Comparison of ENCODE assay signal across 12 cellular contexts in genomic region chr2:53896864-53897263, GRCh38. TPM values are rescaled to one million over a fixed set of nuclear protein-coding genes. Genes with fewer than 3 reads are reported as not detected.
DNase-seq lines count a peak whose midpoint lies in the region; FAIRE-seq and TF ChIP-seq lines count a peak whose summit lies in the region.
"Had no signal": no experiment of that assay in that cellular context is flagged by ENCODE, and none has a peak within 500 bp of the region (broad histone marks: within the 10 kb centered on the region; RNA-seq: fewer than 3 reads in every experiment).

No MANE protein-coding gene starts in this region.

- DNase-seq in ELR (ENCODE audit: low read depth) (peak; percentile 86), RCC 7860 (ENCODE audit: low spot score) (peak; percentile 36), fibroblast of peridontal ligament (ENCODE audit: extremely low read depth) (peak; percentile 68), renal cortical epithelial cell (ENCODE audit: low read depth) (peak; percentile 91), HEK293T (ENCODE audit: extremely low spot score) (no peak), NCI-H82 treated with DMSO at 0.1 percent for 48 hours (lab: John Stamatoyannopoulos, UW; ENCODE audit: unreplicated experiment) (no peak), GDM1 (lab: John Stamatoyannopoulos, UW) (no peak)
- DNase-seq: activated CD8-positive, alpha-beta memory T cell treated with anti-CD3 and anti-CD28 coated beads for 24 hours; H7; stimulated activated naive B cell treated with anti-CD40 and anti-IgM and Interleukin-4, amounts not matched to agents 10 μg/mL and 1 μg/mL and 100 μg/mL, for 72 hours; T-cell had no signal

- POLR2A ChIA-PET in HEK293T (lab: Yijun Ruan, JAX) = no interaction called here

- FAIRE-seq in RCC 7860 (lab: Jason Lieb, UNC) = peak; percentile 5
- FAIRE-seq: G401.6 had no signal

- CTCF ChIA-PET in HEK293T (lab: Yijun Ruan, JAX) = no interaction called here

TF ChIP-seq in HEK293T, 16 proteins besides CTCF, POLR2A, EP300 and RAD21:
- TF ChIP-seq ARNT (IDR thresholded peaks at IDR 0.05) = no peak
- TF ChIP-seq ELF4 (IDR thresholded peaks at IDR 0.05) = no peak
- no peak for TF ChIP-seq TARDBP (IDR thresholded peaks at IDR 0.05)
- TF ChIP-seq FOXA1 (IDR thresholded peaks at IDR 0.05) = no peak
- no peak for TF ChIP-seq FOXK2 (IDR thresholded peaks at IDR 0.05)
- no peak for TF ChIP-seq PKNOX1 (IDR thresholded peaks at IDR 0.05)
- TF ChIP-seq SUZ12 (IDR thresholded peaks at IDR 0.05) = no peak
- TF ChIP-seq ZNF384 (IDR thresholded peaks at IDR 0.05) = no peak
TF ChIP-seq in HEK293T: peak in this region for 0.

RNA-seq across cellular contexts. Expression of gene GPR75, which starts 37.1 kb away (rescaled TPM):
- total RNA-seq in renal cortical epithelial cell = 0.69 and 2.8 TPM in 2 replicates

Comparison
In these comparisons a context has a peak if more than half of its experiments do, and no peak if none do; other contexts are left out.
1. DNase-seq: peak in ELR (single experiment), RCC 7860 (single experiment), fibroblast of peridontal ligament (single experiment) and renal cortical epithelial cell (single experiment); none in HEK293T (single experiment), NCI-H82 treated with DMSO at 0.1 percent for 48 hours (single experiment) and GDM1 (single experiment).